In genomic region chr7:13282377-13282980, GRCh38 we compare ENCODE assay signal across 11 cellular contexts.
A peak's percentile ranks its signal among the peaks of the same experiment; 100 is the strongest.
DNase-seq lines count a peak whose midpoint lies in the region; ATAC-seq, FAIRE-seq and TF ChIP-seq lines count a peak whose summit lies in the region.
"Had no signal": no experiment of that assay in that cellular context is flagged by ENCODE, and none has a peak within 500 bp of the region (broad histone marks: within the 10 kb centered on the region; RNA-seq: fewer than 3 reads in every experiment).

No MANE protein-coding gene starts in this region.

- ATAC-seq in GM21381 (IDR thresholded peaks at IDR 0.05; ENCODE audit: unreplicated experiment) (no peak), GM21423 (IDR thresholded peaks at IDR 0.05; ENCODE audit: unreplicated experiment) (no peak)
- ATAC-seq: T-helper 17 cell had no signal

- no peaks in the 10 kb centered on the region for H3K4me1 ChIP-seq in A673 (ENCODE audit: insufficient read depth, low read length, poor library complexity, severe bottlenecking)

- DNase-seq in A673 (ENCODE audit: low spot score) (peak; percentile 49), H54 (ENCODE audit: insufficient read length, low spot score) (no peak), RWPE1 (ENCODE audit: low spot score) (no peak), foreskin fibroblast (peak; percentile 21 to 68), GM20000 (ENCODE audit: low spot score) (no peak)
- no peak for DNase-seq in activated CD4-positive, CD25-positive, alpha-beta regulatory T cell (lab: John Stamatoyannopoulos, UW)
- DNase-seq: effector CD8-positive, alpha-beta T cell; stimulated activated CD4-positive, alpha-beta T cell treated with anti-CD3 and anti-CD28 coated beads, Interleukin-1b, Interleukin-23, amount 100 ng/mL, for 48 hours; T-helper 17 cell had no signal

- CTCF ChIA-PET in A673 (lab: Charles Lee) (interaction anchor here (1.0 to 2.8 kb wide), 3 partner anchors 129 to 1409 kb away, joined by 3 to 18 read pairs (median 5); no protein-coding TSS in a partner anchor), RWPE1 (lab: Yijun Ruan, JAX) (interaction anchor here (0.6 to 3.7 kb wide), 6 partner anchors 243 to 1409 kb away, joined by 3 to 17 read pairs (median 4); no protein-coding TSS in a partner anchor)

- no peak overlapping the region for H3K4me3 ChIP-seq in A673 (ENCODE audit: low read depth, low read length, poor library complexity, severe bottlenecking)
- no peak overlapping the region for H3K4me3 ChIP-seq in foreskin fibroblast (ENCODE audit: low read depth in 1 of 2, low read length in 2 of 2)

- peak; percentile 92 for FAIRE-seq in H54 (lab: Jason Lieb, UNC)

- POLR2A ChIA-PET in A673 (lab: Charles Lee; ENCODE audit: low non-redundant PET) = no interaction called here
- POLR2A ChIA-PET in RWPE1 (lab: Yijun Ruan, JAX; ENCODE audit: low non-redundant PET) = no interaction called here

- no peak for TF ChIP-seq POLR2A in H54 (IDR thresholded peaks at IDR 0.05; ENCODE audit: low read depth, low read length)

- no peaks in the 10 kb centered on the region for H3K9me3 ChIP-seq in A673 (ENCODE audit: low read depth, low read length, poor library complexity, severe bottlenecking)

- H3K27ac ChIP-seq in A673 (ENCODE audit: low read depth, low read length, poor library complexity, severe bottlenecking) (no peak overlapping the region), RWPE1 (no peak overlapping the region)

- no peaks in the 10 kb centered on the region for H3K36me3 ChIP-seq in A673 (ENCODE audit: insufficient read depth, low read length, poor library complexity, severe bottlenecking)

- TF ChIP-seq CTCF in A673 (conservative IDR thresholded peaks at IDR 0.05; ENCODE audit: low read depth, low read length) (peak; percentile 62), RWPE1 (conservative IDR thresholded peaks at IDR 0.05; ENCODE audit: low read depth) (peak; percentile 46; the same call in 1 of the 2 replicates), foreskin fibroblast (IDR thresholded peaks at IDR 0.05; ENCODE audit: low read depth, low read length) (peak; percentile 43), GM20000 (IDR thresholded peaks at IDR 0.05; ENCODE audit: extremely low read depth, missing control alignments) (no peak)

- BruUV-seq in A673 (replicated peaks; lab: Mats Ljungman, UMichigan) = no TSS peak

- intact Hi-C loops in A673 (cut with micrococcal nuclease; ENCODE audit: unreplicated experiment) = loop anchor here (2.0 to 10.0 kb wide), 5 partner anchors 130 to 1408 kb away; no protein-coding TSS in a partner anchor

- no peaks in the 10 kb centered on the region for H3K27me3 ChIP-seq in A673 (replicated peaks; ENCODE audit: insufficient read depth, low read depth, low read length, poor library complexity)

Comparison
In these comparisons a context has a peak if more than half of its experiments do, and no peak if none do; other contexts are left out.
1. DNase-seq: peak in A673 (single experiment) and foreskin fibroblast (2 of 2); none in H54 (single experiment), RWPE1 (single experiment), activated CD4-positive, CD25-positive, alpha-beta regulatory T cell (0 of 4) and GM20000 (single experiment).